ENCODE assay signal across 8 cellular contexts in genomic region chr2:70142590-70143313, GRCh38. TPM values are rescaled to one million over a fixed set of nuclear protein-coding genes. Genes with fewer than 3 reads are reported as not detected.
DNase-seq lines count a peak whose midpoint lies in the region; ATAC-seq and TF ChIP-seq lines count a peak whose summit lies in the region.

No MANE protein-coding gene starts in this region.

- H3K4me1 Mint-ChIP-seq in activated CD4-positive, alpha-beta memory T cell treated with anti-CD3 and anti-CD28 coated beads for 36 hours (ENCODE audit: low read depth), result peaks cover 62% of the 10 kb centered on the region

- peak overlapping the region; percentile 89 for H3K4me3 Mint-ChIP-seq in activated CD4-positive, alpha-beta memory T cell treated with anti-CD3 and anti-CD28 coated beads for 36 hours

- H3K27ac Mint-ChIP-seq in activated CD4-positive, alpha-beta memory T cell treated with anti-CD3 and anti-CD28 coated beads for 36 hours, result peak overlapping the region; percentile 96

- H3K27me3 ChIP-seq in duodenal mucosa (ENCODE audit: control insufficient read depth in 1 of 2, insufficient read depth in 2 of 2, low read length in 2 of 2) (no peaks in the 10 kb centered on the region), lower lobe of right lung (ENCODE audit: low read depth) (no peaks in the 10 kb centered on the region)

- CTCF ChIA-PET in activated CD4-positive, alpha-beta memory T cell treated with anti-CD3 and anti-CD28 coated beads for 36 hours (lab: Charles Lee), result interaction anchor here (0.6 to 4.2 kb wide), 25 partner anchors 10 to 326 kb away, joined by 3 to 50 read pairs (median 4); partner anchors contain the start of genes C2orf42, MXD1, PCBP1 and SNRPG

- H3K9me3 Mint-ChIP-seq in activated CD4-positive, alpha-beta memory T cell treated with anti-CD3 and anti-CD28 coated beads for 36 hours, result no peaks in the 10 kb centered on the region

- H3K27me3 Mint-ChIP-seq in activated CD4-positive, alpha-beta memory T cell treated with anti-CD3 and anti-CD28 coated beads for 36 hours, result no peaks in the 10 kb centered on the region

- H3K9me3 ChIP-seq in duodenal mucosa (ENCODE audit: control insufficient read depth in 1 of 2, low read length in 2 of 2) (no peaks in the 10 kb centered on the region), lower lobe of right lung (no peaks in the 10 kb centered on the region)

- H3K36me3 Mint-ChIP-seq in activated CD4-positive, alpha-beta memory T cell treated with anti-CD3 and anti-CD28 coated beads for 36 hours, result peaks cover 7% of the 10 kb centered on the region

- DNase-seq in CMK (ENCODE audit: low read depth) (peak; percentile 99), HK-2 (ENCODE audit: unreplicated experiment) (peak; percentile 100), NCI-H82 (lab: John Stamatoyannopoulos, UW) (peak; percentile 100), lower lobe of right lung (peak; percentile 100)
- DNase-seq in activated CD4-positive, alpha-beta memory T cell treated with anti-CD3 and anti-CD28 coated beads for 36 hours, result peak; percentile 100
- DNase-seq in stimulated activated CD4-positive, alpha-beta T cell treated with anti-CD3 and anti-CD28 coated beads, TNF-alpha, amount 100 ng/mL, for 1 hour (ENCODE audit: low read depth in 3 of 3, low spot score in 1 of 3), result peak; percentile 98 to 100 (median 99)

- H3K36me3 ChIP-seq in duodenal mucosa (ENCODE audit: control insufficient read depth in 1 of 2, insufficient read depth in 2 of 2, low read length in 2 of 2), result no peaks in the 10 kb centered on the region
- no peaks in the 10 kb centered on the region for H3K36me3 ChIP-seq in lower lobe of right lung

- H3K9ac ChIP-seq in duodenal mucosa (ENCODE audit: low read depth in 1 of 2, low read length in 2 of 2), result peak overlapping the region; percentile 92 to 97

- H3K27ac ChIP-seq in duodenal mucosa (ENCODE audit: low read depth, low read length), result peak overlapping the region; percentile 98
- H3K27ac ChIP-seq in lower lobe of right lung, result peak overlapping the region; percentile 100

- POLR2A ChIA-PET in activated CD4-positive, alpha-beta memory T cell treated with anti-CD3 and anti-CD28 coated beads for 36 hours (lab: Charles Lee), result interaction anchor here (1.0 to 4.8 kb wide), 22 partner anchors 10 to 401 kb away, joined by 3 to 86 read pairs (median 6); partner anchors contain the start of genes ANXA4, C2orf42, MXD1 and PCBP1

- TF ChIP-seq CTCF in lower lobe of right lung (IDR thresholded peaks at IDR 0.05), result peak; percentile 95

- peaks cover 21 to 23% of the 10 kb centered on the region in 2 donors for H3K4me1 ChIP-seq in duodenal mucosa (ENCODE audit: control insufficient read depth in 1 of 2, insufficient read depth in 2 of 2, low read length in 2 of 2)
- H3K4me1 ChIP-seq in lower lobe of right lung, result peaks cover 28% of the 10 kb centered on the region

- H3K4me3 ChIP-seq in duodenal mucosa (ENCODE audit: low read depth in 1 of 2, low read length in 2 of 2) (peak overlapping the region; percentile 57 to 62), lower lobe of right lung (peak overlapping the region; percentile 66)

- ATAC-seq in GM19455 (IDR thresholded peaks at IDR 0.05; ENCODE audit: unreplicated experiment) (peak; percentile 72), lower lobe of right lung (peak; percentile 83 to 93)

- intact Hi-C loops in activated CD4-positive, alpha-beta memory T cell treated with anti-CD3 and anti-CD28 coated beads for 36 hours (cut with micrococcal nuclease), result loop anchor here (1.0 to 10.0 kb wide), 12 partner anchors 18 to 758 kb away; partner anchors contain the start of genes GFPT1, GMCL1, SNRPG and TIA1
- intact Hi-C loops in lower lobe of right lung (cut with DNase I), result loop anchor here (5.0 to 10.0 kb wide), 2 partner anchors 55 to 228 kb away; partner anchors contain the start of genes MXD1 and PCBP1

RNA-seq across cellular contexts. Expression of gene C2orf42, which starts 48.1 kb away (rescaled TPM):
- total RNA-seq in activated CD4-positive, alpha-beta memory T cell treated with anti-CD3 and anti-CD28 coated beads for 36 hours, result 10 to 100 TPM; 23.5 to 23.9 TPM
- 18.0 TPM for total RNA-seq in lower lobe of right lung

RNA-seq across cellular contexts. Expression of gene PCBP1, which starts 55.5 kb away (rescaled TPM):
- 100 to 1,000 TPM; 444 to 449 TPM for total RNA-seq in activated CD4-positive, alpha-beta memory T cell treated with anti-CD3 and anti-CD28 coated beads for 36 hours
- total RNA-seq in lower lobe of right lung, result 308 TPM

Comparison
In these comparisons a context has a peak if more than half of its experiments do, and no peak if none do; other contexts are left out.
1. Peak in every context shown above with its lines: DNase-seq, ATAC-seq, H3K4me3 ChIP-seq and H3K27ac ChIP-seq.